ENCODE assay signal across 8 cellular contexts in the genomic region with DNA sequence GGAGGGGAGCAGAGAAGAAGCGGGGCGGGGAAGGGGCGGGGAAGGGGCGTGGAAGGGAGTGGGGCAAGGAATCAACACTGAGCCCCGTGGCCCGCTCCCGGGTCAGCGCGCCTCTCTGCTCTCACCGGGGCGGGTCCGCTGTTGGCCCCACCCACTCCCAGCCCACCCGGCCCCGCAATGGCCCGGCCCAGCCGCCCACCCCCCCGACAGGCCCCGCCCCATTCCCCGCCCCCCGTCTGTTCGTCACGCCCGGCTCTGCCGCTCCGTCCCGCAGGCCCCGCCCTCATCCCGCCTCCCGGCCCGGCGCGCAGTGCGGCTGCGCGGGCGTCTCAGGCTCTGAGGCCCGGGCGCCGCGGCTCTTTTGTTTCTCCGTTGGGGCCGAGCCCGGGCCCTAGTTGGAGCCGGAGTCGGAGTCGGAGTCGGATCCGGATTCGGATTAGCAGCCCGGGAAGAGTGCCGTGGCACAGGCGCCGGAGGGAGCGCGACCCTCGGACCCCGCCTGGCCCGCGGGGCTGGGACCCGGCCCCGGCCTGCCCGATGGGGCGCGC. TPM values are rescaled to one million over a fixed set of nuclear protein-coding genes. Genes with fewer than 3 reads are reported as not detected.
DNase-seq lines count a peak whose midpoint lies in the region; ATAC-seq and TF ChIP-seq lines count a peak whose summit lies in the region.

ULK1 (plus strand) TSS at position 310 of the 548 bp plus-strand sequence. CDS start 380 bp downstream, outside the sequence.

- intact Hi-C loops in esophagus muscularis mucosa (cut with DNase I) = no loop called here

- no peak within 1 kb of the TSS for H2AFZ ChIP-seq in KMS-11 (ENCODE audit: low read depth)

- H3K79me2 ChIP-seq in KMS-11 (ENCODE audit: insufficient read depth, low read depth) = no peaks in the 10 kb centered on the region

- H3K27me3 Mint-ChIP-seq in activated T-cell treated with anti-CD3 and anti-CD28 coated beads, Interleukin-2, amount 50 U/mL, for 4 hours (ENCODE audit: low read depth) = no peaks in the 10 kb centered on the region

- H3K4me1 Mint-ChIP-seq in activated T-cell treated with anti-CD3 and anti-CD28 coated beads, Interleukin-2, amount 50 U/mL, for 4 hours (ENCODE audit: low read depth) = peaks cover 17% of the 10 kb centered on the region

- H3K4me3 Mint-ChIP-seq in activated T-cell treated with anti-CD3 and anti-CD28 coated beads, Interleukin-2, amount 50 U/mL, for 4 hours = peak within 1 kb of the TSS; percentile 85

- no peaks in the 10 kb centered on the region for H3K9me3 ChIP-seq in esophagus muscularis mucosa

- DNase-seq in DMS79 treated with DMSO at 0.1 percent for 48 hours (lab: John Stamatoyannopoulos, UW) (peak; percentile 71), esophagus muscularis mucosa (ENCODE audit: extremely low spot score) (peak; percentile 98), myocyte (ENCODE audit: low read depth) (peak; percentile 91)
- peak; percentile 93 for DNase-seq in activated T-cell treated with anti-CD3 and anti-CD28 coated beads, Interleukin-2, amount 50 U/mL, for 4 hours
- DNase-seq in stimulated activated CD8-positive, alpha-beta memory T cell treated with anti-CD3 and anti-CD28 coated beads, Interleukin-7, amount 100 ng/mL, for 4 hours (ENCODE audit: low read depth in 2 of 2) = peak; percentile 79 to 88

- no peak for TF ChIP-seq EP300 in esophagus muscularis mucosa (IDR thresholded peaks at IDR 0.05)

- H3K36me3 Mint-ChIP-seq in activated T-cell treated with anti-CD3 and anti-CD28 coated beads, Interleukin-2, amount 50 U/mL, for 4 hours (ENCODE audit: insufficient read depth) = no peaks in the 10 kb centered on the region

- no peaks in the 10 kb centered on the region for H4K20me1 ChIP-seq in KMS-11 (ENCODE audit: insufficient read depth)

- H3K9ac ChIP-seq in KMS-11 = no peak within 1 kb of the TSS; the same call in 1 of the 2 replicates

- ATAC-seq in GM21786 (IDR thresholded peaks at IDR 0.05; ENCODE audit: unreplicated experiment) = peak; percentile 79
- ATAC-seq in activated T-cell treated with anti-CD3 and anti-CD28 coated beads, Interleukin-2, amount 50 U/mL, for 4 hours = peak; percentile 80 to 83

- no peaks in the 10 kb centered on the region for H3K9me3 Mint-ChIP-seq in activated T-cell treated with anti-CD3 and anti-CD28 coated beads, Interleukin-2, amount 50 U/mL, for 4 hours

- peak within 1 kb of the TSS; percentile 41 for H3K4me2 ChIP-seq in KMS-11

- no peaks in the 10 kb centered on the region for H3K36me3 ChIP-seq in KMS-11 (ENCODE audit: insufficient read depth)
- H3K36me3 ChIP-seq in esophagus muscularis mucosa = peaks cover 0 to 16% (median 12%) of the 10 kb centered on the region in 4 donors

- no peak within 1 kb of the TSS for H3K4me3 ChIP-seq in KMS-11 (IDR thresholded peaks at IDR 0.05; ENCODE audit: insufficient read depth, low read depth, low read length)
- peak within 1 kb of the TSS; percentile 67 to 82 (median 69) for H3K4me3 ChIP-seq in esophagus muscularis mucosa

- H3K27ac ChIP-seq in KMS-11 (peak within 1 kb of the TSS; percentile 76; the same call in 1 of the 2 replicates), esophagus muscularis mucosa (replicated peaks in 1 of 4) (peak within 1 kb of the TSS; percentile 95 to 99 (median 98))

- WGBS in esophagus muscularis mucosa = 0% methylated on average over 4 of the region's 64 CpGs

- TF ChIP-seq CTCF in KMS-11 (conservative IDR thresholded peaks at IDR 0.05; ENCODE audit: low read depth, low read length) (no peak), esophagus muscularis mucosa (IDR thresholded peaks at IDR 0.05) (no peak)

- H3K4me1 ChIP-seq in KMS-11 (ENCODE audit: low read depth, poor library complexity, severe bottlenecking) (peaks cover 7% of the 10 kb centered on the region), esophagus muscularis mucosa (peaks cover 24 to 49% (median 41%) of the 10 kb centered on the region in 4 donors)

- TF ChIP-seq POLR2A in esophagus muscularis mucosa (IDR thresholded peaks at IDR 0.05; ENCODE audit: low read depth) = peak; percentile 93

- H3K27me3 ChIP-seq in KMS-11 (ENCODE audit: insufficient read depth, low read depth) (no peaks in the 10 kb centered on the region), esophagus muscularis mucosa (no peaks in the 10 kb centered on the region)

TF ChIP-seq in PFSK-1, 5 proteins besides CTCF, POLR2A, EP300 and RAD21:
- TF ChIP-seq REST (IDR thresholded peaks at IDR 0.05; ENCODE audit: insufficient read depth in 1 of 2, low read depth in 2 of 2, low read length in 2 of 2) (no peak), TAF1 (IDR thresholded peaks at IDR 0.05; ENCODE audit: borderline replicate concordance, insufficient read depth, low read length) (0 out of 2 replicates have a peak, but pooled peaks have one; percentile 69), POLR2AphosphoS5 (IDR thresholded peaks at IDR 0.05; ENCODE audit: low read depth, low read length) (peak; percentile 94)

RNA-seq across cellular contexts. Expression of gene ULK1, which starts in this region (rescaled TPM):
- 77.7 TPM for polyA plus RNA-seq in PFSK-1 (2012; ENCODE audit: insufficient read length, low read depth)
- total RNA-seq in activated T-cell treated with anti-CD3 and anti-CD28 coated beads, Interleukin-2, amount 50 U/mL, for 4 hours = 10 to 100 TPM; 16.3 to 17.9 (median 16.7) TPM
- 10 to 100 TPM; 18.4 to 37.5 (median 26.9) TPM for total RNA-seq in esophagus muscularis mucosa
- 11.2 and 21.3 TPM in 2 replicates for total RNA-seq in myocyte
- polyA plus RNA-seq in myocyte (2012) = 51.0 TPM
